18 cellular contexts compared by ENCODE assay signal in genomic region chr5:171624396-171624795, GRCh38.
DNase-seq lines count a peak whose midpoint lies in the region; ATAC-seq, FAIRE-seq and TF ChIP-seq lines count a peak whose summit lies in the region.
"Had no signal": no experiment of that assay in that cellular context is flagged by ENCODE, and none has a peak within 500 bp of the region (broad histone marks: within the 10 kb centered on the region; RNA-seq: fewer than 3 reads in every experiment).

No MANE protein-coding gene starts in this region.

- H2AFZ ChIP-seq in HepG2 (ENCODE audit: low read length) (no peak overlapping the region), PC-9 (no peak overlapping the region)

- TF ChIP-seq EP300 in HepG2 (IDR thresholded peaks at IDR 0.05; ENCODE audit: low read depth in 2 of 2, low read length in 2 of 2) = no peak
- no peak for TF ChIP-seq EP300 in HepG2 (CRISPR knock-in tag; IDR thresholded peaks at IDR 0.05; ENCODE audit: borderline replicate concordance)
- TF ChIP-seq EP300 in sigmoid colon (IDR thresholded peaks at IDR 0.05) = no peak

- H3K36me3 ChIP-seq in bronchial epithelial cell (ENCODE audit: control insufficient read depth, insufficient read depth, low read length) (no peaks in the 10 kb centered on the region), HepG2 (replicated peaks in 1 of 2; ENCODE audit: control insufficient read depth in 1 of 2, insufficient read depth in 2 of 2, low read length in 2 of 2) (no peaks in the 10 kb centered on the region), sigmoid colon (no peaks in the 10 kb centered on the region), PC-9 (ENCODE audit: low read depth) (no peaks in the 10 kb centered on the region)

- intact Hi-C loops in HepG2 (cut with micrococcal nuclease; ENCODE audit: unreplicated experiment) = no loop called here
- intact Hi-C loops in sigmoid colon (cut with DNase I) = no loop called here
- intact Hi-C loops in PC-9 (cut with micrococcal nuclease; ENCODE audit: unreplicated experiment) = no loop called here

- H3K27me3 ChIP-seq in bronchial epithelial cell (ENCODE audit: control insufficient read depth, insufficient read depth, low read length) (no peaks in the 10 kb centered on the region), HepG2 (ENCODE audit: control insufficient read depth in 1 of 2, insufficient read depth in 2 of 2, low read length in 2 of 2) (no peaks in the 10 kb centered on the region), sigmoid colon (no peaks in the 10 kb centered on the region), PC-9 (ENCODE audit: insufficient read depth, low read depth) (no peaks in the 10 kb centered on the region)

- ATAC-seq in HepG2 = peak; percentile 21

- peaks cover 22% of the 10 kb centered on the region for H3K4me1 ChIP-seq in HepG2 (ENCODE audit: insufficient read depth, low read length)
- peaks cover 0 to 2% (median 0%) of the 10 kb centered on the region in 4 donors for H3K4me1 ChIP-seq in sigmoid colon
- 0 out of 2 replicates have a peak, but pooled peaks cover 4% of the 10 kb centered on the region for H3K4me1 ChIP-seq in PC-9 (replicated peaks; ENCODE audit: insufficient read depth)

- FAIRE-seq in bronchial epithelial cell (lab: Jason Lieb, UNC) (peak; percentile 13), HepG2 (lab: Jason Lieb, UNC) (no peak)

- WGBS in HepG2 (ENCODE audit: low lambda C conversion rate) = 48% methylated on average over 5 of the region's 5 CpGs
- WGBS in sigmoid colon, 2 donors = 61 to 71% methylated on average over 5 of the region's 5 CpGs

- no peaks in the 10 kb centered on the region for H3K9me2 ChIP-seq in PC-9 (ENCODE audit: insufficient read depth)

- H3F3A ChIP-seq in PC-9 (ENCODE audit: insufficient read depth, low read depth) = no peaks in the 10 kb centered on the region

- no peak overlapping the region for H3K9ac ChIP-seq in HepG2 (ENCODE audit: insufficient read depth, low read depth, low read length)

- H3K9me3 ChIP-seq in HepG2 (ENCODE audit: low read length) (no peaks in the 10 kb centered on the region), sigmoid colon (no peaks in the 10 kb centered on the region), PC-9 (ENCODE audit: insufficient read depth, low read depth) (no peaks in the 10 kb centered on the region)

- no peaks in the 10 kb centered on the region for H3K79me2 ChIP-seq in HepG2 (ENCODE audit: insufficient read depth, low read length)
- H3K79me2 ChIP-seq in PC-9 (ENCODE audit: low read depth) = no peaks in the 10 kb centered on the region

- H3K27ac ChIP-seq in HepG2 (ENCODE audit: extremely low read length, insufficient read depth, low read length) (no peak overlapping the region), sigmoid colon (no peak overlapping the region), PC-9 (no peak overlapping the region)
- H3K27ac ChIP-seq: 22Rv1, RWPE1 had no signal

- TF ChIP-seq CTCF in bronchial epithelial cell (IDR thresholded peaks at IDR 0.05; ENCODE audit: insufficient read depth, low read length, severe bottlenecking) (no peak), HepG2 (CRISPR knock-in tag; IDR thresholded peaks at IDR 0.05) (no peak), sigmoid colon (IDR thresholded peaks at IDR 0.05) (no peak), PC-9 (conservative IDR thresholded peaks at IDR 0.05) (no peak)

- H3K4me2 ChIP-seq in HepG2 (ENCODE audit: low read depth, low read length) (peak overlapping the region; percentile 81), PC-9 (no peak overlapping the region)

- H4K20me1 ChIP-seq in HepG2 (ENCODE audit: insufficient read depth, low read length) = no peaks in the 10 kb centered on the region
- H4K20me1 ChIP-seq in PC-9 (ENCODE audit: insufficient read depth) = no peaks in the 10 kb centered on the region

- CTCF ChIA-PET in HepG2 (lab: Yijun Ruan, JAX; ENCODE audit: low intra/inter-chr PET ratio, low total read pairs) (no interaction called here), PC-9 (lab: Charles Lee) (no interaction called here)

- TF ChIP-seq RAD21 in HepG2 (CRISPR knock-in tag; IDR thresholded peaks at IDR 0.05) = no peak

- POLR2A ChIA-PET in HepG2 (lab: Yijun Ruan, JAX) = no interaction called here
- POLR2A ChIA-PET in PC-9 (lab: Charles Lee; ENCODE audit: unreplicated experiment) = no interaction called here

- in situ Hi-C loops in HepG2 (cut with HindIII; ENCODE audit: extremely low pct_ligation_motif_present, low pct_unique_long_range_greater_than_20kb) = no loop called here

- peak; percentile 14 for DNase-seq in NCI-H2029 (lab: John Stamatoyannopoulos, UW)
- DNase-seq in NCI-H2029 treated with DMSO at 0.1 percent for 48 hours (lab: John Stamatoyannopoulos, UW) = no peak
- DNase-seq in bronchial epithelial cell (ENCODE audit: low read depth) = no peak
- no peak for DNase-seq in HepG2 (ENCODE audit: low spot score)
- peak; percentile 38 for DNase-seq in sigmoid colon
- no peak for DNase-seq in A172 (ENCODE audit: low spot score)
- DNase-seq in PC-9 = no peak
- DNase-seq in AG08395 (ENCODE audit: low spot score) = no peak
- DNase-seq: COR-L47, GF-D8, KBM-7, NCI-H1105 treated with DMSO at 0.1 percent for 48 hours, NCI-H1694 treated with DMSO at 0.1 percent for 48 hours, NCI-H345, NCI-H524 treated with DMSO at 0.1 percent for 48 hours, SIG-M5 had no signal

- TF ChIP-seq POLR2A in HepG2 (IDR thresholded peaks at IDR 0.05; ENCODE audit: insufficient read depth in 1 of 2, low read depth in 2 of 2, low read length in 2 of 2) (no peak), sigmoid colon (IDR thresholded peaks at IDR 0.05) (no peak)

- BruUV-seq in HepG2 (replicated peaks; lab: Mats Ljungman, UMichigan) (no TSS peak), PC-9 (replicated peaks; lab: Mats Ljungman, UMichigan) (no TSS peak)

- H3K4me3 ChIP-seq in bronchial epithelial cell (ENCODE audit: low read depth, low read length) (no peak overlapping the region), HepG2 (replicated peaks in 1 of 3; ENCODE audit: insufficient read depth in 1 of 3, low read depth in 2 of 3, low read length in 3 of 3) (no peak overlapping the region), sigmoid colon (no peak overlapping the region), PC-9 (no peak overlapping the region)

TF ChIP-seq in HepG2, 621 proteins besides CTCF, POLR2A, EP300 and RAD21:
- TF ChIP-seq, protein P1, sequence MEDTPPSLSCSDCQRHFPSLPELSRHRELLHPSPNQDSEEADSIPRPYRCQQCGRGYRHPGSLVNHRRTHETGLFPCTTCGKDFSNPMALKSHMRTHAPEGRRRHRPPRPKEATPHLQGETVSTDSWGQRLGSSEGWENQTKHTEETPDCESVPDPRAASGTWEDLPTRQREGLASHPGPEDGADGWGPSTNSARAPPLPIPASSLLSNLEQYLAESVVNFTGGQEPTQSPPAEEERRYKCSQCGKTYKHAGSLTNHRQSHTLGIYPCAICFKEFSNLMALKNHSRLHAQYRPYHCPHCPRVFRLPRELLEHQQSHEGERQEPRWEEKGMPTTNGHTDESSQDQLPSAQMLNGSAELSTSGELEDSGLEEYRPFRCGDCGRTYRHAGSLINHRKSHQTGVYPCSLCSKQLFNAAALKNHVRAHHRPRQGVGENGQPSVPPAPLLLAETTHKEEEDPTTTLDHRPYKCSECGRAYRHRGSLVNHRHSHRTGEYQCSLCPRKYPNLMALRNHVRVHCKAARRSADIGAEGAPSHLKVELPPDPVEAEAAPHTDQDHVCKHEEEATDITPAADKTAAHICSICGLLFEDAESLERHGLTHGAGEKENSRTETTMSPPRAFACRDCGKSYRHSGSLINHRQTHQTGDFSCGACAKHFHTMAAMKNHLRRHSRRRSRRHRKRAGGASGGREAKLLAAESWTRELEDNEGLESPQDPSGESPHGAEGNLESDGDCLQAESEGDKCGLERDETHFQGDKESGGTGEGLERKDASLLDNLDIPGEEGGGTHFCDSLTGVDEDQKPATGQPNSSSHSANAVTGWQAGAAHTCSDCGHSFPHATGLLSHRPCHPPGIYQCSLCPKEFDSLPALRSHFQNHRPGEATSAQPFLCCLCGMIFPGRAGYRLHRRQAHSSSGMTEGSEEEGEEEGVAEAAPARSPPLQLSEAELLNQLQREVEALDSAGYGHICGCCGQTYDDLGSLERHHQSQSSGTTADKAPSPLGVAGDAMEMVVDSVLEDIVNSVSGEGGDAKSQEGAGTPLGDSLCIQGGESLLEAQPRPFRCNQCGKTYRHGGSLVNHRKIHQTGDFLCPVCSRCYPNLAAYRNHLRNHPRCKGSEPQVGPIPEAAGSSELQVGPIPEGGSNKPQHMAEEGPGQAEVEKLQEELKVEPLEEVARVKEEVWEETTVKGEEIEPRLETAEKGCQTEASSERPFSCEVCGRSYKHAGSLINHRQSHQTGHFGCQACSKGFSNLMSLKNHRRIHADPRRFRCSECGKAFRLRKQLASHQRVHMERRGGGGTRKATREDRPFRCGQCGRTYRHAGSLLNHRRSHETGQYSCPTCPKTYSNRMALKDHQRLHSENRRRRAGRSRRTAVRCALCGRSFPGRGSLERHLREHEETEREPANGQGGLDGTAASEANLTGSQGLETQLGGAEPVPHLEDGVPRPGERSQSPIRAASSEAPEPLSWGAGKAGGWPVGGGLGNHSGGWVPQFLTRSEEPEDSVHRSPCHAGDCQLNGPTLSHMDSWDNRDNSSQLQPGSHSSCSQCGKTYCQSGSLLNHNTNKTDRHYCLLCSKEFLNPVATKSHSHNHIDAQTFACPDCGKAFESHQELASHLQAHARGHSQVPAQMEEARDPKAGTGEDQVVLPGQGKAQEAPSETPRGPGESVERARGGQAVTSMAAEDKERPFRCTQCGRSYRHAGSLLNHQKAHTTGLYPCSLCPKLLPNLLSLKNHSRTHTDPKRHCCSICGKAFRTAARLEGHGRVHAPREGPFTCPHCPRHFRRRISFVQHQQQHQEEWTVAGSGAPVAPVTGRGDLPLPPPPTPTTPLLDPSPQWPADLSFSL (CRISPR knock-in tag; IDR thresholded peaks at IDR 0.05) = 0 out of 2 replicates have a peak, but pooled peaks have one; percentile 27
- no peak for TF ChIP-seq ZNF337 (CRISPR knock-in tag; IDR thresholded peaks at IDR 0.05; ENCODE audit: borderline replicate concordance, low read depth)
- no peak for TF ChIP-seq ZFY (CRISPR knock-in tag; IDR thresholded peaks at IDR 0.05)
- TF ChIP-seq ZNF136 (CRISPR knock-in tag; IDR thresholded peaks at IDR 0.05; ENCODE audit: low read depth) = no peak
- 0 out of 2 replicates have a peak, but pooled peaks have one; percentile 17 for TF ChIP-seq ZNF317 (CRISPR knock-in tag; IDR thresholded peaks at IDR 0.05)
- no peak for TF ChIP-seq ZNF253 (CRISPR knock-in tag; IDR thresholded peaks at IDR 0.05; ENCODE audit: borderline replicate concordance)

Comparison
In these comparisons a context has a peak if more than half of its experiments do, and no peak if none do; other contexts are left out.
1. DNase-seq: peak in NCI-H2029 (single experiment) and sigmoid colon (single experiment); none in NCI-H2029 treated with DMSO at 0.1 percent for 48 hours (single experiment), bronchial epithelial cell (single experiment), HepG2 (single experiment), A172 (single experiment), PC-9 (0 of 2) and AG08395 (single experiment).